Comparison of ENCODE assay signal across 1 cellular context in the genomic region with DNA sequence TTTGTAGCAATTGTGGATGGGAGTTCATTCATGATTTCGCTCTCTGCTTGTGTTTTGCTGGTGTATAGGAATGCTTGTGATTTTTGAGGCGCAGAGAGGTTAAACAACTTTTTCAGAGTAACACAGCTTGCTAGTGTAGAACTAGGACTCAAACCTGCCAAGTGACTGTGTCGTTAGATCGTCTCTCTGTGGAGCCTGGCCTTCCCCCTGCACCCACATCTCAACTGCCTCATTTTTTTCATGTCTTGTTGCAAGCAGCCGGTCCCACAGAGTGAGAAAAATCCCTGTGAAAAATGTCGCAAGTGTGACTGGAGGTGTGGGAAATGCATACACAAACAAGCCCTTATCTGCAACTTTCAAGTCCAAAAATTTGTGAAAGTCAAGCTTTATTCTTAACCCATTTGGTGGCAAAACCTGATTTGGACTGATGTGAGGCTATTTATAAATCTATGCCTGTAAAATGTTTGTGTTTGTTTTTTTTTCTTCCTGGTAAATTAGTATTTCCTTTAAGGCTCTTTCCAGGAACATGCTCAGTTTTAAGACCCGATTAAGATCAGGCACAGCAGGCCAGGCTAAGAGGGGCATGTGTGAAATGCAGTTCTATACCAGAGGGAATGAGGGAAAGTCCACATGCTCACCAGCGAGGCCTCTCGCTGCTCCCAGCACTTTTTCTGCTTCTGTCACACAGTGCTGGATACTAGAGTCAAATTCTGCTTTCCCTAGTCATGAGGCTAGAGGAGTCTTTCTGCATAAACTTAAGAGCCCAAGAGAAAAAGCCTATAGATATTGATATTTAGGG.
TF ChIP-seq lines count a peak whose summit lies in the region.

No MANE protein-coding gene starts in this region.

TF ChIP-seq in SK-N-SH treated with all-trans-retinoic acid at 6 μM for 48 hours, 23 proteins besides CTCF, POLR2A, EP300 and RAD21 (continued from another document):
- TF ChIP-seq, protein P1, sequence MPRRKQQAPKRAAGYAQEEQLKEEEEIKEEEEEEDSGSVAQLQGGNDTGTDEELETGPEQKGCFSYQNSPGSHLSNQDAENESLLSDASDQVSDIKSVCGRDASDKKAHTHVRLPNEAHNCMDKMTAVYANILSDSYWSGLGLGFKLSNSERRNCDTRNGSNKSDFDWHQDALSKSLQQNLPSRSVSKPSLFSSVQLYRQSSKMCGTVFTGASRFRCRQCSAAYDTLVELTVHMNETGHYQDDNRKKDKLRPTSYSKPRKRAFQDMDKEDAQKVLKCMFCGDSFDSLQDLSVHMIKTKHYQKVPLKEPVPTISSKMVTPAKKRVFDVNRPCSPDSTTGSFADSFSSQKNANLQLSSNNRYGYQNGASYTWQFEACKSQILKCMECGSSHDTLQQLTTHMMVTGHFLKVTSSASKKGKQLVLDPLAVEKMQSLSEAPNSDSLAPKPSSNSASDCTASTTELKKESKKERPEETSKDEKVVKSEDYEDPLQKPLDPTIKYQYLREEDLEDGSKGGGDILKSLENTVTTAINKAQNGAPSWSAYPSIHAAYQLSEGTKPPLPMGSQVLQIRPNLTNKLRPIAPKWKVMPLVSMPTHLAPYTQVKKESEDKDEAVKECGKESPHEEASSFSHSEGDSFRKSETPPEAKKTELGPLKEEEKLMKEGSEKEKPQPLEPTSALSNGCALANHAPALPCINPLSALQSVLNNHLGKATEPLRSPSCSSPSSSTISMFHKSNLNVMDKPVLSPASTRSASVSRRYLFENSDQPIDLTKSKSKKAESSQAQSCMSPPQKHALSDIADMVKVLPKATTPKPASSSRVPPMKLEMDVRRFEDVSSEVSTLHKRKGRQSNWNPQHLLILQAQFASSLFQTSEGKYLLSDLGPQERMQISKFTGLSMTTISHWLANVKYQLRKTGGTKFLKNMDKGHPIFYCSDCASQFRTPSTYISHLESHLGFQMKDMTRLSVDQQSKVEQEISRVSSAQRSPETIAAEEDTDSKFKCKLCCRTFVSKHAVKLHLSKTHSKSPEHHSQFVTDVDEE (CRISPR knock-in tag; IDR thresholded peaks at IDR 0.05), result no peak
- no peak for TF ChIP-seq ZNF70 (CRISPR knock-in tag; IDR thresholded peaks at IDR 0.05)
- no peak for TF ChIP-seq ZNF565 (CRISPR knock-in tag; conservative IDR thresholded peaks at IDR 0.05; ENCODE audit: low read depth)
- TF ChIP-seq ARNTL (CRISPR knock-in tag; IDR thresholded peaks at IDR 0.05; ENCODE audit: borderline replicate concordance, low read depth), result no peak
- no peak for TF ChIP-seq SNAI2 (CRISPR knock-in tag; IDR thresholded peaks at IDR 0.05)
- TF ChIP-seq ZFP3 (CRISPR knock-in tag; IDR thresholded peaks at IDR 0.05), result no peak
- no peak for TF ChIP-seq ZC3H10 (CRISPR knock-in tag; IDR thresholded peaks at IDR 0.05)
- no peak for TF ChIP-seq OSR1 (CRISPR knock-in tag; IDR thresholded peaks at IDR 0.05)
- TF ChIP-seq TOX (CRISPR knock-in tag; IDR thresholded peaks at IDR 0.05; ENCODE audit: borderline replicate concordance), result no peak
